ENCODE assay signal across 1 cellular context in genomic region chr7:24708244-24708643, GRCh38.
TF ChIP-seq lines count a peak whose summit lies in the region.

No MANE protein-coding gene starts in this region.

TF ChIP-seq in WTC11, 78 proteins besides CTCF, POLR2A, EP300 and RAD21 (continued from another document):
- TF ChIP-seq ATF2 (CRISPR knock-in tag; IDR thresholded peaks at IDR 0.05; ENCODE audit: borderline replicate concordance, low read depth) (no peak), HMGA2 (CRISPR knock-in tag; IDR thresholded peaks at IDR 0.05) (no peak), ZNF219 (CRISPR knock-in tag; IDR thresholded peaks at IDR 0.05; ENCODE audit: borderline replicate concordance) (no peak), E2F5 (CRISPR knock-in tag; IDR thresholded peaks at IDR 0.05) (no peak), RORB (CRISPR knock-in tag; IDR thresholded peaks at IDR 0.05) (no peak), CREM (CRISPR knock-in tag; IDR thresholded peaks at IDR 0.05) (no peak), JUN (CRISPR knock-in tag; IDR thresholded peaks at IDR 0.05) (no peak), ZNF425 (CRISPR knock-in tag; conservative IDR thresholded peaks at IDR 0.05) (no peak), IRF2 (CRISPR knock-in tag; IDR thresholded peaks at IDR 0.05; ENCODE audit: borderline replicate concordance, low read depth) (no peak), E2F4 (CRISPR knock-in tag; IDR thresholded peaks at IDR 0.05; ENCODE audit: borderline replicate concordance, low read depth) (no peak)
